23 cellular contexts compared by ENCODE assay signal in the genomic region with DNA sequence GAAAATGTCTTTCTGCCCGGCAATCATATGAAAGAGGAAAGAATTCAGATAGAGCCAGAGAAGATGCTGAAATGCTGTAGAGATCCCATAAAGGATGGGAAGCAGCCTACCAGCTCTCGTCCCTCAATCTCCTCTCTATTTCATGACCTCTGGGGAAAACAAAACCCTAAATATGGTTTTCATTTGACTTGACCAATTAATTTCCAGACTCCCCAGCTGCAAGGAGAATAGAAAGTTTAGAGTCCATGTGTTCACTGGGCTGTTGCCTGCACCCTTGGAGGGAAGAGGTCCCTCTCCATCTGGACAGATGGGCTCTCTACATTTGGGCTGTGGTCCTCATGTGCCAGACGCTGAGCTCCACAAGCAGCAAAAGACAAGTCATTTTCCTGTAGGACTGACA. TPM values are rescaled to one million over a fixed set of nuclear protein-coding genes. Genes with fewer than 3 reads are reported as not detected.
DNase-seq lines count a peak whose midpoint lies in the region; ATAC-seq and TF ChIP-seq lines count a peak whose summit lies in the region.
"Had no signal": no experiment of that assay in that cellular context is flagged by ENCODE, and none has a peak within 500 bp of the region (broad histone marks: within the 10 kb centered on the region; RNA-seq: fewer than 3 reads in every experiment).

No MANE protein-coding gene starts in this region.

- H3K27ac Mint-ChIP-seq in stimulated activated effector memory CD8-positive, alpha-beta T cell treated with anti-CD3 and anti-CD28 coated beads, Interleukin-12 subunit alpha, Interleukin-12 subunit beta, amount 100 ng/mL, for 72 hours: peak overlapping the region; percentile 44
- H3K27ac Mint-ChIP-seq in activated naive CD4-positive, alpha-beta T cell treated with anti-CD3 and anti-CD28 coated beads for 36 hours: no peak overlapping the region
- H3K27ac Mint-ChIP-seq: HFFc6, IgD-negative memory B cell had no signal

- peaks cover 8% of the 10 kb centered on the region for H3K4me1 Mint-ChIP-seq in stimulated activated effector memory CD8-positive, alpha-beta T cell treated with anti-CD3 and anti-CD28 coated beads, Interleukin-12 subunit alpha, Interleukin-12 subunit beta, amount 100 ng/mL, for 72 hours
- no peaks in the 10 kb centered on the region for H3K4me1 Mint-ChIP-seq in activated naive CD4-positive, alpha-beta T cell treated with anti-CD3 and anti-CD28 coated beads for 36 hours (ENCODE audit: low read depth)
- H3K4me1 Mint-ChIP-seq: CD4-positive, CD25-positive, alpha-beta regulatory T cell had no signal

- intact Hi-C loops in activated naive CD4-positive, alpha-beta T cell treated with anti-CD3 and anti-CD28 coated beads for 36 hours (cut with micrococcal nuclease): no loop called here

- no peaks in the 10 kb centered on the region for H3K36me3 Mint-ChIP-seq in stimulated activated effector memory CD8-positive, alpha-beta T cell treated with anti-CD3 and anti-CD28 coated beads, Interleukin-12 subunit alpha, Interleukin-12 subunit beta, amount 100 ng/mL, for 72 hours
- H3K36me3 Mint-ChIP-seq in activated naive CD4-positive, alpha-beta T cell treated with anti-CD3 and anti-CD28 coated beads for 36 hours (ENCODE audit: low read depth): no peaks in the 10 kb centered on the region
- H3K36me3 Mint-ChIP-seq: CD4-positive, CD25-positive, alpha-beta regulatory T cell; CD8-positive, alpha-beta memory T cell; IgD-negative memory B cell had no signal

- no peak overlapping the region for H3K4me3 Mint-ChIP-seq in stimulated activated effector memory CD8-positive, alpha-beta T cell treated with anti-CD3 and anti-CD28 coated beads, Interleukin-12 subunit alpha, Interleukin-12 subunit beta, amount 100 ng/mL, for 72 hours
- no peak overlapping the region for H3K4me3 Mint-ChIP-seq in activated naive CD4-positive, alpha-beta T cell treated with anti-CD3 and anti-CD28 coated beads for 36 hours
- H3K4me3 Mint-ChIP-seq: CD4-positive, CD25-positive, alpha-beta regulatory T cell; CD8-positive, alpha-beta memory T cell; HFFc6; IgD-negative memory B cell had no signal

- H3K27me3 Mint-ChIP-seq in activated naive CD4-positive, alpha-beta T cell treated with anti-CD3 and anti-CD28 coated beads for 36 hours (ENCODE audit: low read depth): peaks cover 6% of the 10 kb centered on the region

- DNase-seq in DMS 273 (lab: John Stamatoyannopoulos, UW; ENCODE audit: unreplicated experiment): peak; percentile 15
- no peak for DNase-seq in DMS 273 treated with DMSO at 0.1 percent for 48 hours (lab: John Stamatoyannopoulos, UW)
- DNase-seq in mesenteric fat pad (ENCODE audit: low spot score): peak; percentile 18
- no peak for DNase-seq in stimulated activated effector memory CD8-positive, alpha-beta T cell treated with anti-CD3 and anti-CD28 coated beads, Interleukin-12 subunit alpha, Interleukin-12 subunit beta, amount 100 ng/mL, for 72 hours (ENCODE audit: low spot score in 2 of 2)
- no peak for DNase-seq in KG1 (lab: John Stamatoyannopoulos, UW)
- DNase-seq in iPS-NIHi11 (ENCODE audit: low spot score): no peak
- DNase-seq in activated naive CD4-positive, alpha-beta T cell treated with anti-CD3 and anti-CD28 coated beads for 36 hours: no peak
- DNase-seq: AML-193; CD4-positive, CD25-positive, alpha-beta regulatory T cell; COR-L47; DMS153; DMS79; GDM1; GOT3; H7; HFFc6 had no signal

- no peak for ATAC-seq in SK-N-SH treated with all-trans-retinoic acid at 6 μM for 48 hours
- no peak for ATAC-seq in stimulated activated effector memory CD8-positive, alpha-beta T cell treated with anti-CD3 and anti-CD28 coated beads, Interleukin-12 subunit alpha, Interleukin-12 subunit beta, amount 100 ng/mL, for 72 hours
- ATAC-seq: A549, HCT116, HepG2 had no signal

- no peaks in the 10 kb centered on the region for H3K9me3 Mint-ChIP-seq in stimulated activated effector memory CD8-positive, alpha-beta T cell treated with anti-CD3 and anti-CD28 coated beads, Interleukin-12 subunit alpha, Interleukin-12 subunit beta, amount 100 ng/mL, for 72 hours
- no peaks in the 10 kb centered on the region for H3K9me3 Mint-ChIP-seq in activated naive CD4-positive, alpha-beta T cell treated with anti-CD3 and anti-CD28 coated beads for 36 hours
- H3K9me3 Mint-ChIP-seq: CD4-positive, CD25-positive, alpha-beta regulatory T cell; CD8-positive, alpha-beta memory T cell; HFFc6; IgD-negative memory B cell had no signal

- CTCF ChIA-PET in activated naive CD4-positive, alpha-beta T cell treated with anti-CD3 and anti-CD28 coated beads for 36 hours (lab: Charles Lee): no interaction called here

TF ChIP-seq in SK-N-SH treated with all-trans-retinoic acid at 6 μM for 48 hours, 23 proteins besides CTCF, POLR2A, EP300 and RAD21:
- TF ChIP-seq TCF4 (CRISPR knock-in tag; IDR thresholded peaks at IDR 0.05; ENCODE audit: borderline replicate concordance): peak; percentile 32; the same call in 1 of the 2 replicates
- TF ChIP-seq OSR1 (CRISPR knock-in tag; IDR thresholded peaks at IDR 0.05): no peak

RNA-seq across cellular contexts. Expression of a gene that starts 40.6 kb away (rescaled TPM):
- not detected for total RNA-seq in mesenteric fat pad
- not detected for total RNA-seq in activated naive CD4-positive, alpha-beta T cell treated with anti-CD3 and anti-CD28 coated beads for 36 hours
- total RNA-seq: CD4-positive, CD25-positive, alpha-beta regulatory T cell; CD8-positive, alpha-beta memory T cell; Daoy; HepG2; HFFc6 had no signal

Comparison
In these comparisons a context has a peak if more than half of its experiments do, and no peak if none do; other contexts are left out.
1. DNase-seq: peak in DMS 273 (single experiment) and mesenteric fat pad (single experiment); none in DMS 273 treated with DMSO at 0.1 percent for 48 hours (single experiment), stimulated activated effector memory CD8-positive, alpha-beta T cell treated with anti-CD3 and anti-CD28 coated beads, Interleukin-12 subunit alpha, Interleukin-12 subunit beta, amount 100 ng/mL, for 72 hours (0 of 2), KG1 (single experiment), iPS-NIHi11 (single experiment) and activated naive CD4-positive, alpha-beta T cell treated with anti-CD3 and anti-CD28 coated beads for 36 hours (single experiment).